Comparison of ENCODE assay signal across 14 cellular contexts in the genomic region with DNA sequence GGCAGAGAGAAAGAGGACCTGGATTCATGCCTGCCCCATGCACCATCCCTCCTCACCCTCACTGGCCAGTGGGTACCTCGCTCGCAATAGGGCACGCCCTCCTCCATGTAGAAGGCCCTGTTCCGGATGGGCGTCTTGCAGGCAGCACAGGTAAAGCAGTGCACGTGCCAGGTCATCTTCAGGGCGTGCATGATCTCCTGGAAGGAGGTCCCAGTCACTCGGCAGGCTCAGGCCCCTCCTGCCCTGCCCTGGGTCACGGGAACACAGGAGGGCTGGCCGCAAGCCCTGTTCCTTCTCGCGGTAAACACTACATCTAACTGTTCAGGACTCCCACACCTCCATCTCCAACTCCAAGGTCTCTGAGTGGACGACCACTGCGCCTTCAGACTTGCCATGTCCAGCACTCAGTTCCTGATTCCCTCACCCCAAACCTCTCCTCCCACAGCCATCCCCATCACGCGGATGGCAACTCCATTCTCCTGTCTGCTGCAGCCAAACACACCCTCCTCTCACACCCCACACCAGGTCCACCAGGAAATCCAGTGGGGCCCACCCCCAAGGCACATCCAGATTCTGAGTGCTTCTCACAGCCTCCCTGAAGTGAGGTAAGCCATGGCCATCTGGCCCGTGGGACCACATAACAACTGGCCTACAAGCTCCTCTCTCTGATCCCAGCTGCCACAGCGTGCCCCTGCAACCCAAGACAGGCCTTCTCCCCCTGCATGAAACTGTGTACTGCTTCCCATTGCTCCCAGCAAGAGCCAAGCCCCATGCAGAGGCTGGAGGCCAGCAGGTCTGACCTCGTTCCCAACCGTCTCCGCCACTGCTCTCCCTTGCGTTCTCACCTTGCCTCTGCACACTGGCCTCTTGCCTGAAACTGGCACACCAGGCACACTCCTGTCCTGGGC. TPM values are rescaled to one million over a fixed set of nuclear protein-coding genes. Genes with fewer than 3 reads are reported as not detected.
DNase-seq lines count a peak whose midpoint lies in the region; ATAC-seq and TF ChIP-seq lines count a peak whose summit lies in the region.
"Had no signal": no experiment of that assay in that cellular context is flagged by ENCODE, and none has a peak within 500 bp of the region (broad histone marks: within the 10 kb centered on the region; RNA-seq: fewer than 3 reads in every experiment).

No MANE protein-coding gene starts in this region.

- CTCF ChIA-PET in activated CD4-positive, alpha-beta memory T cell treated with anti-CD3 and anti-CD28 coated beads, Interleukin-2, amount 10 ng/mL, durations not matched to agents 7 days and 5 days (lab: Charles Lee): no interaction called here

- no peaks in the 10 kb centered on the region for H3K9me3 ChIP-seq in esophagus muscularis mucosa

- H3K9me3 Mint-ChIP-seq in activated naive CD8-positive, alpha-beta T cell treated with anti-CD3 and anti-CD28 coated beads, Interleukin-2, amount 10 ng/mL, durations not matched to agents 7 days and 5 days: no peaks in the 10 kb centered on the region
- H3K9me3 Mint-ChIP-seq in activated naive CD8-positive, alpha-beta T cell treated with anti-CD3 and anti-CD28 coated beads for 36 hours: no peaks in the 10 kb centered on the region
- no peaks in the 10 kb centered on the region for H3K9me3 Mint-ChIP-seq in type B pancreatic cell
- no peaks in the 10 kb centered on the region for H3K9me3 Mint-ChIP-seq in stimulated activated memory B cell treated with anti-CD40 and anti-IgM and Interleukin-4, amounts not matched to agents 10 μg/mL and 1 μg/mL and 100 μg/mL, for 72 hours
- H3K9me3 Mint-ChIP-seq in activated CD4-positive, alpha-beta memory T cell treated with anti-CD3 and anti-CD28 coated beads, Interleukin-2, amount 10 ng/mL, durations not matched to agents 7 days and 5 days: no peaks in the 10 kb centered on the region

- H3K36me3 ChIP-seq in esophagus muscularis mucosa: peaks cover 48 to 76% (median 69%) of the 10 kb centered on the region in 4 donors

- peaks cover 15% of the 10 kb centered on the region for H3K4me1 Mint-ChIP-seq in activated naive CD8-positive, alpha-beta T cell treated with anti-CD3 and anti-CD28 coated beads, Interleukin-2, amount 10 ng/mL, durations not matched to agents 7 days and 5 days
- H3K4me1 Mint-ChIP-seq in activated naive CD8-positive, alpha-beta T cell treated with anti-CD3 and anti-CD28 coated beads for 36 hours: peaks cover 11% of the 10 kb centered on the region
- H3K4me1 Mint-ChIP-seq in type B pancreatic cell (ENCODE audit: unreplicated experiment): peaks cover 21% of the 10 kb centered on the region
- H3K4me1 Mint-ChIP-seq in stimulated activated memory B cell treated with anti-CD40 and anti-IgM and Interleukin-4, amounts not matched to agents 10 μg/mL and 1 μg/mL and 100 μg/mL, for 72 hours: peaks cover 10% of the 10 kb centered on the region
- peaks cover 9% of the 10 kb centered on the region for H3K4me1 Mint-ChIP-seq in activated CD4-positive, alpha-beta memory T cell treated with anti-CD3 and anti-CD28 coated beads, Interleukin-2, amount 10 ng/mL, durations not matched to agents 7 days and 5 days

- peak overlapping the region; percentile 89 to 96 (median 94) for H3K27ac ChIP-seq in esophagus muscularis mucosa (replicated peaks in 1 of 4)
- H3K27ac ChIP-seq: SK-N-MC had no signal

- intact Hi-C loops in esophagus muscularis mucosa (cut with DNase I): no loop called here

- TF ChIP-seq POLR2A in esophagus muscularis mucosa (IDR thresholded peaks at IDR 0.05; ENCODE audit: low read depth): no peak

- POLR2A ChIA-PET in activated naive CD8-positive, alpha-beta T cell treated with anti-CD3 and anti-CD28 coated beads, Interleukin-2, amount 10 ng/mL, durations not matched to agents 7 days and 5 days (lab: Charles Lee): interaction anchor here (0.6 kb wide), 1 partner anchor 11 kb away, joined by 3 read pairs; no protein-coding TSS in a partner anchor
- POLR2A ChIA-PET in activated CD4-positive, alpha-beta memory T cell treated with anti-CD3 and anti-CD28 coated beads, Interleukin-2, amount 10 ng/mL, durations not matched to agents 7 days and 5 days (lab: Charles Lee): no interaction called here

- peak overlapping the region; percentile 49 for H3K27ac Mint-ChIP-seq in activated naive CD8-positive, alpha-beta T cell treated with anti-CD3 and anti-CD28 coated beads, Interleukin-2, amount 10 ng/mL, durations not matched to agents 7 days and 5 days
- H3K27ac Mint-ChIP-seq in activated naive CD8-positive, alpha-beta T cell treated with anti-CD3 and anti-CD28 coated beads for 36 hours: no peak overlapping the region
- H3K27ac Mint-ChIP-seq in type B pancreatic cell: peak overlapping the region; percentile 48
- no peak overlapping the region for H3K27ac Mint-ChIP-seq in stimulated activated memory B cell treated with anti-CD40 and anti-IgM and Interleukin-4, amounts not matched to agents 10 μg/mL and 1 μg/mL and 100 μg/mL, for 72 hours
- no peak overlapping the region for H3K27ac Mint-ChIP-seq in activated CD4-positive, alpha-beta memory T cell treated with anti-CD3 and anti-CD28 coated beads, Interleukin-2, amount 10 ng/mL, durations not matched to agents 7 days and 5 days

- H3K4me3 Mint-ChIP-seq in activated naive CD8-positive, alpha-beta T cell treated with anti-CD3 and anti-CD28 coated beads, Interleukin-2, amount 10 ng/mL, durations not matched to agents 7 days and 5 days: no peak overlapping the region
- H3K4me3 Mint-ChIP-seq in activated naive CD8-positive, alpha-beta T cell treated with anti-CD3 and anti-CD28 coated beads for 36 hours: no peak overlapping the region
- peak overlapping the region; percentile 25 for H3K4me3 Mint-ChIP-seq in type B pancreatic cell
- H3K4me3 Mint-ChIP-seq in stimulated activated memory B cell treated with anti-CD40 and anti-IgM and Interleukin-4, amounts not matched to agents 10 μg/mL and 1 μg/mL and 100 μg/mL, for 72 hours: no peak overlapping the region
- H3K4me3 Mint-ChIP-seq in activated CD4-positive, alpha-beta memory T cell treated with anti-CD3 and anti-CD28 coated beads, Interleukin-2, amount 10 ng/mL, durations not matched to agents 7 days and 5 days: no peak overlapping the region

- no peaks in the 10 kb centered on the region for H3K27me3 ChIP-seq in esophagus muscularis mucosa

- no peak for TF ChIP-seq EP300 in esophagus muscularis mucosa (IDR thresholded peaks at IDR 0.05)

- peaks cover 10 to 99% (median 92%) of the 10 kb centered on the region in 4 donors for H3K4me1 ChIP-seq in esophagus muscularis mucosa

- H3K4me3 ChIP-seq in esophagus muscularis mucosa: no peak overlapping the region
- H3K4me3 ChIP-seq: SK-N-MC had no signal

- 44% methylated on average over 15 of the region's 22 CpGs for WGBS in esophagus muscularis mucosa

- no peak for ATAC-seq in activated naive CD8-positive, alpha-beta T cell treated with anti-CD3 and anti-CD28 coated beads, Interleukin-2, amount 10 ng/mL, durations not matched to agents 7 days and 5 days (ENCODE audit: low read depth)
- no peak for ATAC-seq in stimulated activated memory B cell treated with anti-CD40 and anti-IgM and Interleukin-4, amounts not matched to agents 10 μg/mL and 1 μg/mL and 100 μg/mL, for 72 hours
- ATAC-seq: right cardiac atrium had no signal

- DNase-seq in activated naive CD8-positive, alpha-beta T cell treated with anti-CD3 and anti-CD28 coated beads, Interleukin-2, amount 10 ng/mL, durations not matched to agents 7 days and 5 days: no peak
- DNase-seq in activated naive CD8-positive, alpha-beta T cell treated with anti-CD3 and anti-CD28 coated beads for 36 hours: no peak
- DNase-seq in esophagus muscularis mucosa (ENCODE audit: extremely low spot score) (no peak), type B pancreatic cell (ENCODE audit: extremely low spot score, unreplicated experiment) (no peak)
- DNase-seq in activated CD4-positive, alpha-beta memory T cell treated with anti-CD3 and anti-CD28 coated beads, Interleukin-2, amount 10 ng/mL, durations not matched to agents 7 days and 5 days: no peak
- DNase-seq: activated CD8-positive, alpha-beta memory T cell treated with anti-CD3 and anti-CD28 coated beads for 24 hours; DND-41; effector memory CD4-positive, alpha-beta T cell; hypothalamus; NCI-H1048; NCI-H526; right cardiac atrium had no signal

- TF ChIP-seq CTCF in esophagus muscularis mucosa (IDR thresholded peaks at IDR 0.05) (no peak), type B pancreatic cell (conservative IDR thresholded peaks at IDR 0.05) (no peak)

- H3K36me3 Mint-ChIP-seq in activated naive CD8-positive, alpha-beta T cell treated with anti-CD3 and anti-CD28 coated beads, Interleukin-2, amount 10 ng/mL, durations not matched to agents 7 days and 5 days: peaks cover 11% of the 10 kb centered on the region
- peaks cover 14% of the 10 kb centered on the region for H3K36me3 Mint-ChIP-seq in activated naive CD8-positive, alpha-beta T cell treated with anti-CD3 and anti-CD28 coated beads for 36 hours
- peaks cover 9% of the 10 kb centered on the region for H3K36me3 Mint-ChIP-seq in type B pancreatic cell
- H3K36me3 Mint-ChIP-seq in stimulated activated memory B cell treated with anti-CD40 and anti-IgM and Interleukin-4, amounts not matched to agents 10 μg/mL and 1 μg/mL and 100 μg/mL, for 72 hours: peaks cover 5% of the 10 kb centered on the region
- H3K36me3 Mint-ChIP-seq in activated CD4-positive, alpha-beta memory T cell treated with anti-CD3 and anti-CD28 coated beads, Interleukin-2, amount 10 ng/mL, durations not matched to agents 7 days and 5 days (ENCODE audit: low read depth): peaks cover 26% of the 10 kb centered on the region

- H3K27me3 Mint-ChIP-seq in activated naive CD8-positive, alpha-beta T cell treated with anti-CD3 and anti-CD28 coated beads, Interleukin-2, amount 10 ng/mL, durations not matched to agents 7 days and 5 days: no peaks in the 10 kb centered on the region
- no peaks in the 10 kb centered on the region for H3K27me3 Mint-ChIP-seq in activated naive CD8-positive, alpha-beta T cell treated with anti-CD3 and anti-CD28 coated beads for 36 hours
- no peaks in the 10 kb centered on the region for H3K27me3 Mint-ChIP-seq in type B pancreatic cell
- no peaks in the 10 kb centered on the region for H3K27me3 Mint-ChIP-seq in stimulated activated memory B cell treated with anti-CD40 and anti-IgM and Interleukin-4, amounts not matched to agents 10 μg/mL and 1 μg/mL and 100 μg/mL, for 72 hours
- no peaks in the 10 kb centered on the region for H3K27me3 Mint-ChIP-seq in activated CD4-positive, alpha-beta memory T cell treated with anti-CD3 and anti-CD28 coated beads, Interleukin-2, amount 10 ng/mL, durations not matched to agents 7 days and 5 days

RNA-seq across cellular contexts. Expression of gene DBN1, which starts 10.8 kb away (rescaled TPM):
- total RNA-seq in activated naive CD8-positive, alpha-beta T cell treated with anti-CD3 and anti-CD28 coated beads, Interleukin-2, amount 10 ng/mL, durations not matched to agents 7 days and 5 days: 10 to 100 TPM; 82.5 to 87.0 TPM
- total RNA-seq in activated naive CD8-positive, alpha-beta T cell treated with anti-CD3 and anti-CD28 coated beads for 36 hours: 100 to 1,000 TPM; 100 to 106 TPM
- 100 to 1,000 TPM in 3 of 4 donors, 10 to 100 TPM in 1; 92.2 to 160 (median 130) TPM for total RNA-seq in esophagus muscularis mucosa
- 200 and 269 TPM in 2 replicates for total RNA-seq in type B pancreatic cell (ENCODE audit: low replicate concordance)
- total RNA-seq in activated CD4-positive, alpha-beta memory T cell treated with anti-CD3 and anti-CD28 coated beads, Interleukin-2, amount 10 ng/mL, durations not matched to agents 7 days and 5 days: 1 to 10 TPM; 4.9 to 5.0 TPM

RNA-seq across cellular contexts. Expression of gene PDLIM7, which starts 13.2 kb away (rescaled TPM):
- 10 to 100 TPM; 51.6 to 60.6 TPM for total RNA-seq in activated naive CD8-positive, alpha-beta T cell treated with anti-CD3 and anti-CD28 coated beads, Interleukin-2, amount 10 ng/mL, durations not matched to agents 7 days and 5 days
- 10 to 100 TPM; 38.5 to 41.9 TPM for total RNA-seq in activated naive CD8-positive, alpha-beta T cell treated with anti-CD3 and anti-CD28 coated beads for 36 hours
- total RNA-seq in esophagus muscularis mucosa (1,000 to 10,000 TPM in 1 of 4 donors, 100 to 1,000 TPM in 3; 316 to 1,085 (median 575) TPM), type B pancreatic cell (ENCODE audit: low replicate concordance) (66.5 and 187 TPM in 2 replicates)
- 10 to 100 TPM; 55.1 to 56.6 TPM for total RNA-seq in activated CD4-positive, alpha-beta memory T cell treated with anti-CD3 and anti-CD28 coated beads, Interleukin-2, amount 10 ng/mL, durations not matched to agents 7 days and 5 days

RNA-seq across cellular contexts. Expression of gene DOK3, which starts 25.4 kb away (rescaled TPM):
- total RNA-seq in activated naive CD8-positive, alpha-beta T cell treated with anti-CD3 and anti-CD28 coated beads, Interleukin-2, amount 10 ng/mL, durations not matched to agents 7 days and 5 days: 1 to 10 TPM; 3.7 to 6.0 TPM
- total RNA-seq in activated naive CD8-positive, alpha-beta T cell treated with anti-CD3 and anti-CD28 coated beads for 36 hours: 1 to 10 TPM; 8.2 to 8.6 TPM
- 10 to 100 TPM in 1 of 4 donors, 1 to 10 TPM in 3; 6.7 to 15.2 (median 7.5) TPM for total RNA-seq in esophagus muscularis mucosa
- 6.2 and 6.9 TPM in 2 replicates for total RNA-seq in type B pancreatic cell (ENCODE audit: low replicate concordance)
- total RNA-seq in activated CD4-positive, alpha-beta memory T cell treated with anti-CD3 and anti-CD28 coated beads, Interleukin-2, amount 10 ng/mL, durations not matched to agents 7 days and 5 days: 1 to 10 TPM; 2.4 TPM

RNA-seq across cellular contexts. Expression of gene DDX41, which starts 32.5 kb away (rescaled TPM):
- total RNA-seq in activated naive CD8-positive, alpha-beta T cell treated with anti-CD3 and anti-CD28 coated beads, Interleukin-2, amount 10 ng/mL, durations not matched to agents 7 days and 5 days: 100 to 1,000 TPM; 132 to 135 TPM
- 100 to 1,000 TPM; 211 to 220 TPM for total RNA-seq in activated naive CD8-positive, alpha-beta T cell treated with anti-CD3 and anti-CD28 coated beads for 36 hours
- total RNA-seq in esophagus muscularis mucosa (10 to 100 TPM; 58.1 to 92.1 (median 66.0) TPM), type B pancreatic cell (ENCODE audit: low replicate concordance) (99.7 and 104 TPM in 2 replicates)
- total RNA-seq in activated CD4-positive, alpha-beta memory T cell treated with anti-CD3 and anti-CD28 coated beads, Interleukin-2, amount 10 ng/mL, durations not matched to agents 7 days and 5 days: 100 to 1,000 TPM; 105 to 107 TPM

RNA-seq across cellular contexts. Expression of gene PRR7, which starts 37.6 kb away (rescaled TPM):
- total RNA-seq in activated naive CD8-positive, alpha-beta T cell treated with anti-CD3 and anti-CD28 coated beads, Interleukin-2, amount 10 ng/mL, durations not matched to agents 7 days and 5 days: 10 to 100 TPM; 10.0 to 10.6 TPM
- 10 to 100 TPM; 21.5 to 21.8 TPM for total RNA-seq in activated naive CD8-positive, alpha-beta T cell treated with anti-CD3 and anti-CD28 coated beads for 36 hours
- total RNA-seq in esophagus muscularis mucosa (1 to 10 TPM in 2 of 4 donors, under 1 TPM in 2; 0.42 to 2.5 (median 1.6) TPM), type B pancreatic cell (ENCODE audit: low replicate concordance) (5.9 and 8.8 TPM in 2 replicates)
- total RNA-seq in activated CD4-positive, alpha-beta memory T cell treated with anti-CD3 and anti-CD28 coated beads, Interleukin-2, amount 10 ng/mL, durations not matched to agents 7 days and 5 days: 1 to 10 TPM; 4.9 to 5.8 TPM

Comparison
In these comparisons a context has a peak if more than half of its experiments do, and no peak if none do; other contexts are left out.
1. H3K27ac Mint-ChIP-seq: peak in activated naive CD8-positive, alpha-beta T cell treated with anti-CD3 and anti-CD28 coated beads, Interleukin-2, amount 10 ng/mL, durations not matched to agents 7 days and 5 days (single experiment) and type B pancreatic cell (single experiment); none in activated naive CD8-positive, alpha-beta T cell treated with anti-CD3 and anti-CD28 coated beads for 36 hours (single experiment), stimulated activated memory B cell treated with anti-CD40 and anti-IgM and Interleukin-4, amounts not matched to agents 10 μg/mL and 1 μg/mL and 100 μg/mL, for 72 hours (single experiment) and activated CD4-positive, alpha-beta memory T cell treated with anti-CD3 and anti-CD28 coated beads, Interleukin-2, amount 10 ng/mL, durations not matched to agents 7 days and 5 days (single experiment).
2. RNA of gene DBN1, which starts 10.8 kb away (total RNA-seq): 200 to 269 TPM in type B pancreatic cell, 92.2 to 160 TPM in esophagus muscularis mucosa, 100 to 106 TPM in activated naive CD8-positive, alpha-beta T cell treated with anti-CD3 and anti-CD28 coated beads for 36 hours and 82.5 to 87.0 TPM in activated naive CD8-positive, alpha-beta T cell treated with anti-CD3 and anti-CD28 coated beads, Interleukin-2, amount 10 ng/mL, durations not matched to agents 7 days and 5 days; 4.9 to 5.0 TPM in activated CD4-positive, alpha-beta memory T cell treated with anti-CD3 and anti-CD28 coated beads, Interleukin-2, amount 10 ng/mL, durations not matched to agents 7 days and 5 days; every median in the first group is over 10 times any median in the second.